Comparison of ENCODE assay signal across 11 cellular contexts in genomic region chr12:109719123-109720022, GRCh38. TPM values are rescaled to one million over a fixed set of nuclear protein-coding genes. Genes with fewer than 3 reads are reported as not detected.
DNase-seq lines count a peak whose midpoint lies in the region; ATAC-seq and TF ChIP-seq lines count a peak whose summit lies in the region.
"Had no signal": no experiment of that assay in that cellular context is flagged by ENCODE, and none has a peak within 500 bp of the region (broad histone marks: within the 10 kb centered on the region; RNA-seq: fewer than 3 reads in every experiment).

No MANE protein-coding gene starts in this region.

- H3K4me3 Mint-ChIP-seq in stimulated activated naive B cell treated with anti-CD40 and anti-IgM and Interleukin-4, amounts not matched to agents 10 μg/mL and 1 μg/mL and 100 μg/mL, for 72 hours: no peak overlapping the region
- H3K4me3 Mint-ChIP-seq in natural killer cell treated with Interleukin-12 subunit alpha and Interleukin-12 subunit beta and Interleukin-15 and Interleukin-18, amount 100 ng/mL, for 72 hours: no peak overlapping the region
- H3K4me3 Mint-ChIP-seq: CD4-positive, alpha-beta memory T cell had no signal

- H3K27me3 Mint-ChIP-seq in stimulated activated naive B cell treated with anti-CD40 and anti-IgM and Interleukin-4, amounts not matched to agents 10 μg/mL and 1 μg/mL and 100 μg/mL, for 72 hours: peaks cover 21 to 53% of the 10 kb centered on the region in 2 donors
- H3K27me3 Mint-ChIP-seq in natural killer cell treated with Interleukin-12 subunit alpha and Interleukin-12 subunit beta and Interleukin-15 and Interleukin-18, amount 100 ng/mL, for 72 hours: peaks cover 0 to 3% of the 10 kb centered on the region in 2 donors

- no peak overlapping the region for H3K4me3 ChIP-seq in upper lobe of right lung
- H3K4me3 ChIP-seq: pancreas had no signal

- ATAC-seq in foreskin keratinocyte (no peak), upper lobe of right lung (no peak)
- ATAC-seq in stimulated activated naive B cell treated with anti-CD40 and anti-IgM and Interleukin-4, amounts not matched to agents 10 μg/mL and 1 μg/mL and 100 μg/mL, for 72 hours (replicated peaks): no peak
- ATAC-seq in natural killer cell treated with Interleukin-12 subunit alpha and Interleukin-12 subunit beta and Interleukin-15 and Interleukin-18, amount 100 ng/mL, for 72 hours: no peak

- no peaks in the 10 kb centered on the region for H3K36me3 ChIP-seq in upper lobe of right lung
- H3K36me3 ChIP-seq: pancreas had no signal

- no peaks in the 10 kb centered on the region for H3K9me3 Mint-ChIP-seq in stimulated activated naive B cell treated with anti-CD40 and anti-IgM and Interleukin-4, amounts not matched to agents 10 μg/mL and 1 μg/mL and 100 μg/mL, for 72 hours
- H3K9me3 Mint-ChIP-seq in natural killer cell treated with Interleukin-12 subunit alpha and Interleukin-12 subunit beta and Interleukin-15 and Interleukin-18, amount 100 ng/mL, for 72 hours: no peaks in the 10 kb centered on the region
- H3K9me3 Mint-ChIP-seq: CD4-positive, alpha-beta memory T cell had no signal

- intact Hi-C loops in upper lobe of right lung (cut with DNase I): no loop called here

- no peaks in the 10 kb centered on the region for H3K4me1 ChIP-seq in foreskin keratinocyte
- peaks cover 17% of the 10 kb centered on the region for H3K4me1 ChIP-seq in upper lobe of right lung

- H3K27ac Mint-ChIP-seq in stimulated activated naive B cell treated with anti-CD40 and anti-IgM and Interleukin-4, amounts not matched to agents 10 μg/mL and 1 μg/mL and 100 μg/mL, for 72 hours: peak overlapping the region; percentile 38
- H3K27ac Mint-ChIP-seq in natural killer cell treated with Interleukin-12 subunit alpha and Interleukin-12 subunit beta and Interleukin-15 and Interleukin-18, amount 100 ng/mL, for 72 hours: no peak overlapping the region

- peaks cover 2 to 16% of the 10 kb centered on the region in 2 donors for H3K4me1 Mint-ChIP-seq in stimulated activated naive B cell treated with anti-CD40 and anti-IgM and Interleukin-4, amounts not matched to agents 10 μg/mL and 1 μg/mL and 100 μg/mL, for 72 hours
- H3K4me1 Mint-ChIP-seq in natural killer cell treated with Interleukin-12 subunit alpha and Interleukin-12 subunit beta and Interleukin-15 and Interleukin-18, amount 100 ng/mL, for 72 hours (ENCODE audit: low read depth in 2 of 2): no peaks in the 10 kb centered on the region
- H3K4me1 Mint-ChIP-seq: CD4-positive, alpha-beta memory T cell had no signal

- H3K9me3 ChIP-seq in upper lobe of right lung: no peaks in the 10 kb centered on the region
- H3K9me3 ChIP-seq: pancreas had no signal

- no peaks in the 10 kb centered on the region for H3K36me3 Mint-ChIP-seq in stimulated activated naive B cell treated with anti-CD40 and anti-IgM and Interleukin-4, amounts not matched to agents 10 μg/mL and 1 μg/mL and 100 μg/mL, for 72 hours
- no peaks in the 10 kb centered on the region for H3K36me3 Mint-ChIP-seq in natural killer cell treated with Interleukin-12 subunit alpha and Interleukin-12 subunit beta and Interleukin-15 and Interleukin-18, amount 100 ng/mL, for 72 hours
- H3K36me3 Mint-ChIP-seq: CD4-positive, alpha-beta memory T cell had no signal

- peak; percentile 37 for TF ChIP-seq CTCF in foreskin keratinocyte (conservative IDR thresholded peaks at IDR 0.05)
- no peak for TF ChIP-seq CTCF in upper lobe of right lung (IDR thresholded peaks at IDR 0.05)

- no peak overlapping the region for H3K27ac ChIP-seq in foreskin keratinocyte
- H3K27ac ChIP-seq in upper lobe of right lung: no peak overlapping the region

- H3K27me3 ChIP-seq in foreskin keratinocyte: peaks cover 84% of the 10 kb centered on the region
- peaks cover 25% of the 10 kb centered on the region for H3K27me3 ChIP-seq in upper lobe of right lung
- H3K27me3 ChIP-seq: pancreas had no signal

- DNase-seq in SHP77 (lab: John Stamatoyannopoulos, UW) (peak; percentile 37 to 72), SHP77 treated with DMSO at 0.1 percent for 48 hours (lab: John Stamatoyannopoulos, UW) (no peak), SK-N-DZ (ENCODE audit: low spot score) (peak; percentile 74), foreskin keratinocyte (no peak), upper lobe of right lung (no peak)
- no peak for DNase-seq in stimulated activated naive B cell treated with anti-CD40 and anti-IgM and Interleukin-4, amounts not matched to agents 10 μg/mL and 1 μg/mL and 100 μg/mL, for 72 hours
- no peak for DNase-seq in NK-92 treated with Interleukin-12 subunit alpha and Interleukin-12 subunit beta, amount 100 ng/mL, for 24 hours (lab: John Stamatoyannopoulos, UW)
- no peak for DNase-seq in natural killer cell treated with Interleukin-12 subunit alpha and Interleukin-12 subunit beta and Interleukin-15 and Interleukin-18, amount 100 ng/mL, for 72 hours (ENCODE audit: low spot score)
- DNase-seq: CD4-positive, alpha-beta memory T cell; T-helper 1 cell had no signal

RNA-seq across cellular contexts. Expression of gene FAM222A, which starts 5.7 kb away (rescaled TPM):
- 17.5 and 18.1 TPM in 2 replicates for polyA plus RNA-seq in SK-N-DZ (2014; cell fraction: cytosol; rRNA removed)
- polyA plus RNA-seq in SK-N-DZ (2014; cell fraction: nucleus; rRNA removed): 7.0 and 7.4 TPM in 2 replicates
- total RNA-seq in foreskin keratinocyte (0.31 and 0.53 TPM in 2 replicates), upper lobe of right lung (6.2 TPM)
- 0.37 and 0.39 TPM in 2 replicates for polyA plus RNA-seq in foreskin keratinocyte
- 1 to 10 TPM; 1.2 to 1.8 TPM for total RNA-seq in natural killer cell treated with Interleukin-12 subunit alpha and Interleukin-12 subunit beta and Interleukin-15 and Interleukin-18, amount 100 ng/mL, for 72 hours

Comparison
In these comparisons a context has a peak if more than half of its experiments do, and no peak if none do; other contexts are left out.
1. DNase-seq: peak in SHP77 (2 of 2) and SK-N-DZ (single experiment); none in SHP77 treated with DMSO at 0.1 percent for 48 hours (single experiment), foreskin keratinocyte (0 of 2), stimulated activated naive B cell treated with anti-CD40 and anti-IgM and Interleukin-4, amounts not matched to agents 10 μg/mL and 1 μg/mL and 100 μg/mL, for 72 hours (single experiment), NK-92 treated with Interleukin-12 subunit alpha and Interleukin-12 subunit beta, amount 100 ng/mL, for 24 hours (single experiment), upper lobe of right lung (single experiment) and natural killer cell treated with Interleukin-12 subunit alpha and Interleukin-12 subunit beta and Interleukin-15 and Interleukin-18, amount 100 ng/mL, for 72 hours (single experiment).